ENCODE assay signal across 2 cellular contexts in the genomic region with DNA sequence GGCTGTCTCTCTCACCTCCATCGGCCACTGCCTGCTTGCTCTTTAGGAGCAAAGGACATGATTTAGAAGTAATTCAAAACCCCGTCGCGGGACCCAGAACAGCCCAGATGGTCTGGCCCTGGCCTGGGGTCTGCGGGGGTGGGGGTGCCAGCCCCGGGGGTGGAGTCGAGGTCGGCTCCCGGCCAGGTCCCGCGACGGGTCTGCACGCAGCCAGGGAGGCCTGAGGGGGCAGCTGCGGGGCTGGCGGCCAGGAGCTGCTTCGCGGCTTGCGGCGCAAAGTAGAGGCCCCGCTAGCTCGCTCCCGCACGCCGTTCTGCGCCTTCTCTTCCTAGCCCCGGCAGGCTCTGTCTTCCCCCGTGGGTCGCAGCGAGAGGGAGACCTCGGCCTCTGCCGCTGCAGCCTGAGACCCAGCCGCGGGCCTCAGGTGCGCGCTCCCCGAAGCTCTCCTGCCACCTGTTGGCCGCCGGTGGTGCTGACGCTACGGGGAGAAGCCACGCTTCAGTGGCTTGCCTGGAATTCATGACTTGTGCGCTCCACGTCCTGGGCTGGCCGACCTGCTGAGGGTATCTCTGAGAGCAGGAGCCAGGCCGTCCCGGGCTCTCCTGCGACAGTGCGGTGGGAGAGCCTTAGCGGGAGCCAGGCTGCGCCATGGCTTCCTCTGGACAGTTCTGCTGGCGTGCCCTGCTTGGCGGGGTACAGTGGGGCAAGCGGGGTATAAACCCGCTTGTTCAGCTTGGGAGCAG.
TF ChIP-seq lines count a peak whose summit lies in the region.

No MANE protein-coding gene starts in this region.

TF ChIP-seq in HEK293, 187 proteins besides CTCF, POLR2A, EP300 and RAD21 (continued from another document and continues in another):
- TF ChIP-seq, protein P1, sequence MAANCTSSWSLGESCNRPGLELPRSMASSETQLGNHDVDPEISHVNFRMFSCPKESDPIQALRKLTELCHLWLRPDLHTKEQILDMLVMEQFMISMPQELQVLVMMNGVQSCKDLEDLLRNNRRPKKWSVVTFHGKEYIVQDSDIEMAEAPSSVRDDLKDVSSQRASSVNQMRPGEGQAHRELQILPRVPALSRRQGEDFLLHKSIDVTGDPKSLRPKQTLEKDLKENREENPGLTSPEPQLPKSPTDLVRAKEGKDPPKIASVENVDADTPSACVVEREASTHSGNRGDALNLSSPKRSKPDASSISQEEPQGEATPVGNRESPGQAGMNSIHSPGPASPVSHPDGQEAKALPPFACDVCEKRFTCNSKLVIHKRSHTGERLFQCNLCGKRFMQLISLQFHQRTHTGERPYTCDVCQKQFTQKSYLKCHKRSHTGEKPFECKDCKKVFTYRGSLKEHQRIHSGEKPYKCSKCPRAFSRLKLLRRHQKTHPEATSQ (tag by site-specific recombination; IDR thresholded peaks at IDR 0.05): no peak
- TF ChIP-seq ZBTB21 (tag by site-specific recombination; IDR thresholded peaks at IDR 0.05): no peak; the same call in 1 of the 2 replicates
- TF ChIP-seq ZEB2 (tag by site-specific recombination; IDR thresholded peaks at IDR 0.05): peak; percentile 91
- TF ChIP-seq FEZF1 (tag by site-specific recombination; IDR thresholded peaks at IDR 0.05): no peak
- TF ChIP-seq ZNF529 (tag by site-specific recombination; IDR thresholded peaks at IDR 0.05; ENCODE audit: insufficient replicate concordance): no peak
- peak; percentile 34; the same call in 1 of the 2 replicates for TF ChIP-seq ZNF366 (tag by site-specific recombination; conservative IDR thresholded peaks at IDR 0.05)
- TF ChIP-seq ZNF544 (tag by site-specific recombination; IDR thresholded peaks at IDR 0.05): no peak
- no peak for TF ChIP-seq ZNF423 (tag by site-specific recombination; IDR thresholded peaks at IDR 0.05)
- peak; percentile 55 for TF ChIP-seq ZFHX2 (tag by site-specific recombination; conservative IDR thresholded peaks at IDR 0.05)
- TF ChIP-seq ZNF202 (tag by site-specific recombination; IDR thresholded peaks at IDR 0.05; ENCODE audit: borderline replicate concordance): no peak
- TF ChIP-seq ZNF501 (tag by site-specific recombination; IDR thresholded peaks at IDR 0.05): peak; percentile 73; the same call in 1 of the 2 replicates
- TF ChIP-seq ZNF292 (tag by site-specific recombination; IDR thresholded peaks at IDR 0.05; ENCODE audit: borderline replicate concordance, low read depth): no peak
- TF ChIP-seq ZNF549 (tag by site-specific recombination; IDR thresholded peaks at IDR 0.05): no peak
- TF ChIP-seq, protein P2, sequence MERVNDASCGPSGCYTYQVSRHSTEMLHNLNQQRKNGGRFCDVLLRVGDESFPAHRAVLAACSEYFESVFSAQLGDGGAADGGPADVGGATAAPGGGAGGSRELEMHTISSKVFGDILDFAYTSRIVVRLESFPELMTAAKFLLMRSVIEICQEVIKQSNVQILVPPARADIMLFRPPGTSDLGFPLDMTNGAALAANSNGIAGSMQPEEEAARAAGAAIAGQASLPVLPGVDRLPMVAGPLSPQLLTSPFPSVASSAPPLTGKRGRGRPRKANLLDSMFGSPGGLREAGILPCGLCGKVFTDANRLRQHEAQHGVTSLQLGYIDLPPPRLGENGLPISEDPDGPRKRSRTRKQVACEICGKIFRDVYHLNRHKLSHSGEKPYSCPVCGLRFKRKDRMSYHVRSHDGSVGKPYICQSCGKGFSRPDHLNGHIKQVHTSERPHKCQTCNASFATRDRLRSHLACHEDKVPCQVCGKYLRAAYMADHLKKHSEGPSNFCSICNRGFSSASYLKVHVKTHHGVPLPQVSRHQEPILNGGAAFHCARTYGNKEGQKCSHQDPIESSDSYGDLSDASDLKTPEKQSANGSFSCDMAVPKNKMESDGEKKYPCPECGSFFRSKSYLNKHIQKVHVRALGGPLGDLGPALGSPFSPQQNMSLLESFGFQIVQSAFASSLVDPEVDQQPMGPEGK (tag by site-specific recombination; IDR thresholded peaks at IDR 0.05): peak; percentile 74
- no peak for TF ChIP-seq ZNF140 (tag by site-specific recombination; IDR thresholded peaks at IDR 0.05)
- TF ChIP-seq, protein P3, sequence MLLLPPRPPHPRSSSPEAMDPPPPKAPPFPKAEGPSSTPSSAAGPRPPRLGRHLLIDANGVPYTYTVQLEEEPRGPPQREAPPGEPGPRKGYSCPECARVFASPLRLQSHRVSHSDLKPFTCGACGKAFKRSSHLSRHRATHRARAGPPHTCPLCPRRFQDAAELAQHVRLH (tag by site-specific recombination; IDR thresholded peaks at IDR 0.05): no peak
- peak; percentile 15; the same call in 1 of the 2 replicates for TF ChIP-seq KLF16 (tag by site-specific recombination; IDR thresholded peaks at IDR 0.05)
- TF ChIP-seq ZNF624 (tag by site-specific recombination; IDR thresholded peaks at IDR 0.05): no peak
- TF ChIP-seq ZIC2 (tag by site-specific recombination; IDR thresholded peaks at IDR 0.05): peak; percentile 79
- TF ChIP-seq, protein P4, sequence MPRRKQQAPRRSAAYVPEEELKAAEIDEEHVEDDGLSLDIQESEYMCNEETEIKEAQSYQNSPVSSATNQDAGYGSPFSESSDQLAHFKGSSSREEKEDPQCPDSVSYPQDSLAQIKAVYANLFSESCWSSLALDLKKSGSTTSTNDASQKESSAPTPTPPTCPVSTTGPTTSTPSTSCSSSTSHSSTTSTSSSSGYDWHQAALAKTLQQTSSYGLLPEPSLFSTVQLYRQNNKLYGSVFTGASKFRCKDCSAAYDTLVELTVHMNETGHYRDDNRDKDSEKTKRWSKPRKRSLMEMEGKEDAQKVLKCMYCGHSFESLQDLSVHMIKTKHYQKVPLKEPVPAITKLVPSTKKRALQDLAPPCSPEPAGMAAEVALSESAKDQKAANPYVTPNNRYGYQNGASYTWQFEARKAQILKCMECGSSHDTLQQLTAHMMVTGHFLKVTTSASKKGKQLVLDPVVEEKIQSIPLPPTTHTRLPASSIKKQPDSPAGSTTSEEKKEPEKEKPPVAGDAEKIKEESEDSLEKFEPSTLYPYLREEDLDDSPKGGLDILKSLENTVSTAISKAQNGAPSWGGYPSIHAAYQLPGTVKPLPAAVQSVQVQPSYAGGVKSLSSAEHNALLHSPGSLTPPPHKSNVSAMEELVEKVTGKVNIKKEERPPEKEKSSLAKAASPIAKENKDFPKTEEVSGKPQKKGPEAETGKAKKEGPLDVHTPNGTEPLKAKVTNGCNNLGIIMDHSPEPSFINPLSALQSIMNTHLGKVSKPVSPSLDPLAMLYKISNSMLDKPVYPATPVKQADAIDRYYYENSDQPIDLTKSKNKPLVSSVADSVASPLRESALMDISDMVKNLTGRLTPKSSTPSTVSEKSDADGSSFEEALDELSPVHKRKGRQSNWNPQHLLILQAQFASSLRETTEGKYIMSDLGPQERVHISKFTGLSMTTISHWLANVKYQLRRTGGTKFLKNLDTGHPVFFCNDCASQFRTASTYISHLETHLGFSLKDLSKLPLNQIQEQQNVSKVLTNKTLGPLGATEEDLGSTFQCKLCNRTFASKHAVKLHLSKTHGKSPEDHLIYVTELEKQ (tag by site-specific recombination; IDR thresholded peaks at IDR 0.05; ENCODE audit: borderline replicate concordance): no peak

TF ChIP-seq in K562, 482 proteins besides CTCF, POLR2A, EP300 and RAD21 (continued from another document):
- TF ChIP-seq, protein P5, sequence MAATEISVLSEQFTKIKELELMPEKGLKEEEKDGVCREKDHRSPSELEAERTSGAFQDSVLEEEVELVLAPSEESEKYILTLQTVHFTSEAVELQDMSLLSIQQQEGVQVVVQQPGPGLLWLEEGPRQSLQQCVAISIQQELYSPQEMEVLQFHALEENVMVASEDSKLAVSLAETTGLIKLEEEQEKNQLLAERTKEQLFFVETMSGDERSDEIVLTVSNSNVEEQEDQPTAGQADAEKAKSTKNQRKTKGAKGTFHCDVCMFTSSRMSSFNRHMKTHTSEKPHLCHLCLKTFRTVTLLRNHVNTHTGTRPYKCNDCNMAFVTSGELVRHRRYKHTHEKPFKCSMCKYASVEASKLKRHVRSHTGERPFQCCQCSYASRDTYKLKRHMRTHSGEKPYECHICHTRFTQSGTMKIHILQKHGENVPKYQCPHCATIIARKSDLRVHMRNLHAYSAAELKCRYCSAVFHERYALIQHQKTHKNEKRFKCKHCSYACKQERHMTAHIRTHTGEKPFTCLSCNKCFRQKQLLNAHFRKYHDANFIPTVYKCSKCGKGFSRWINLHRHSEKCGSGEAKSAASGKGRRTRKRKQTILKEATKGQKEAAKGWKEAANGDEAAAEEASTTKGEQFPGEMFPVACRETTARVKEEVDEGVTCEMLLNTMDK (IDR thresholded peaks at IDR 0.05; ENCODE audit: borderline replicate concordance, insufficient read depth, low read depth, low read length, poor library complexity, severe bottlenecking): peak; percentile 86
- TF ChIP-seq SAFB (IDR thresholded peaks at IDR 0.05; ENCODE audit: borderline replicate concordance, low read depth, low read length) (peak; percentile 38; the same call in 1 of the 2 replicates), ZNF24 (IDR thresholded peaks at IDR 0.05) (0 out of 2 replicates have a peak, but pooled peaks have one; percentile 13), MYNN (IDR thresholded peaks at IDR 0.05) (0 out of 2 replicates have a peak, but pooled peaks have one; percentile 30), MYNN (CRISPR knock-in tag; IDR thresholded peaks at IDR 0.05) (no peak), TEAD4 (IDR thresholded peaks at IDR 0.05; ENCODE audit: low read length) (peak; percentile 63), TEAD4 (CRISPR knock-in tag; IDR thresholded peaks at IDR 0.05; ENCODE audit: borderline replicate concordance) (peak; percentile 80; the same call in 1 of the 2 replicates), SOX6 (IDR thresholded peaks at IDR 0.05) (peak; percentile 15; the same call in 1 of the 2 replicates)
- TF ChIP-seq, protein P6, sequence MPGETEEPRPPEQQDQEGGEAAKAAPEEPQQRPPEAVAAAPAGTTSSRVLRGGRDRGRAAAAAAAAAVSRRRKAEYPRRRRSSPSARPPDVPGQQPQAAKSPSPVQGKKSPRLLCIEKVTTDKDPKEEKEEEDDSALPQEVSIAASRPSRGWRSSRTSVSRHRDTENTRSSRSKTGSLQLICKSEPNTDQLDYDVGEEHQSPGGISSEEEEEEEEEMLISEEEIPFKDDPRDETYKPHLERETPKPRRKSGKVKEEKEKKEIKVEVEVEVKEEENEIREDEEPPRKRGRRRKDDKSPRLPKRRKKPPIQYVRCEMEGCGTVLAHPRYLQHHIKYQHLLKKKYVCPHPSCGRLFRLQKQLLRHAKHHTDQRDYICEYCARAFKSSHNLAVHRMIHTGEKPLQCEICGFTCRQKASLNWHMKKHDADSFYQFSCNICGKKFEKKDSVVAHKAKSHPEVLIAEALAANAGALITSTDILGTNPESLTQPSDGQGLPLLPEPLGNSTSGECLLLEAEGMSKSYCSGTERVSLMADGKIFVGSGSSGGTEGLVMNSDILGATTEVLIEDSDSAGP (CRISPR knock-in tag; IDR thresholded peaks at IDR 0.05): peak; percentile 48; the same call in 1 of the 2 replicates
